ENCODE assay signal across 7 cellular contexts in the genomic region with DNA sequence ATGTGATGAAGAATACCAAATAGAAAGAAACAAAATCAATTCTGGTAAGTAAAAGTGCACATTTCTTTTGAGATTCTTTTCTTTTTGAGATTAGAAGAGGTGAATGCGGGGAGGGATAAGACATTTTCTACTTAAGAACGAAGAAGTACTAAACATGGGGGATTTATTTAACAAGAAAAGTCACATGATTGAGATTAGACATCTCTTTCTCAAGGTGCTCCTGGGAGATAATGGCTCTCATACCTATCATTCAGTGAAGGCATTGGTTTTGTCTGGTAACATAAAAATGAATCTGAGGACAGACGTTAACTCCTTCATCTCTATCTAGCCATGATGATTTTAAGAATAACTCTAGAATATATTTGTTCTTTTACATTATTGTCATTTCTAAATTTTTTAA.
"Had no signal": no experiment of that assay in that cellular context is flagged by ENCODE, and none has a peak within 500 bp of the region (broad histone marks: within the 10 kb centered on the region; RNA-seq: fewer than 3 reads in every experiment).

No MANE protein-coding gene starts in this region.

- H3K4me3 Mint-ChIP-seq: HFFc6 had no signal

- H3K4me3 ChIP-seq: HAP-1 had no signal

- H3K36me3 ChIP-seq: HAP-1 had no signal

- ATAC-seq: HCT116 had no signal

- H3K9me3 ChIP-seq: HAP-1 had no signal

- H3K4me1 ChIP-seq: HAP-1 had no signal

- H3K27ac Mint-ChIP-seq: HFFc6 had no signal

- DNase-seq: GOT3, H7, HFFc6, IMR-90, KBM-7 had no signal
